In genomic region chr1:1407101-1407956, GRCh38 we compare ENCODE assay signal across 1 cellular context.
A peak's percentile ranks its signal among the peaks of the same experiment; 100 is the strongest.
TF ChIP-seq lines count a peak whose summit lies in the region.

Gene MRPL20 (minus strand): TSS chr1:1407293. CDS start chr1:1407217, 76 bp downstream.

TF ChIP-seq in HepG2, 621 proteins besides CTCF, POLR2A, EP300 and RAD21 (continued from another document and continues in another):
- TF ChIP-seq ARID5B (CRISPR knock-in tag; IDR thresholded peaks at IDR 0.05) (peak; percentile 62; the same call in 1 of the 2 replicates), MATR3 (CRISPR knock-in tag; IDR thresholded peaks at IDR 0.05) (no peak), PHF21A (CRISPR knock-in tag; IDR thresholded peaks at IDR 0.05) (peak; percentile 67), ZNF20 (CRISPR knock-in tag; IDR thresholded peaks at IDR 0.05) (no peak), TBP (CRISPR knock-in tag; IDR thresholded peaks at IDR 0.05) (no peak), NR3C1 (CRISPR knock-in tag; IDR thresholded peaks at IDR 0.05) (no peak), NR2F2 (IDR thresholded peaks at IDR 0.05; ENCODE audit: borderline replicate concordance, low read depth) (no peak), GABPA (IDR thresholded peaks at IDR 0.05; ENCODE audit: low read depth, low read length) (no peak), GABPA (CRISPR knock-in tag; IDR thresholded peaks at IDR 0.05; ENCODE audit: low read depth) (peak; percentile 98), E2F5 (CRISPR knock-in tag; conservative IDR thresholded peaks at IDR 0.05) (peak; percentile 62), ZNF629 (CRISPR knock-in tag; conservative IDR thresholded peaks at IDR 0.05) (no peak), LRRFIP1 (CRISPR knock-in tag; conservative IDR thresholded peaks at IDR 0.05) (no peak), SNAPC4 (CRISPR knock-in tag; IDR thresholded peaks at IDR 0.05) (no peak), RBM39 (IDR thresholded peaks at IDR 0.05; ENCODE audit: low read depth, low read length, poor library complexity, severe bottlenecking) (peak; percentile 93), ZBTB43 (CRISPR knock-in tag; conservative IDR thresholded peaks at IDR 0.05) (no peak), NFE2 (CRISPR knock-in tag; IDR thresholded peaks at IDR 0.05) (no peak), RFX1 (IDR thresholded peaks at IDR 0.05) (no peak), ZNF7 (CRISPR knock-in tag; IDR thresholded peaks at IDR 0.05) (no peak), ZSCAN30 (CRISPR knock-in tag; IDR thresholded peaks at IDR 0.05) (no peak), NFIB (CRISPR knock-in tag; IDR thresholded peaks at IDR 0.05; ENCODE audit: borderline replicate concordance) (no peak), YY1 (IDR thresholded peaks at IDR 0.05; ENCODE audit: insufficient read depth, insufficient replicate concordance, low read depth, low read length) (peak; percentile 97), NCOR1 (IDR thresholded peaks at IDR 0.05; ENCODE audit: borderline replicate concordance, low read length) (peak; percentile 77), ZNF354B (CRISPR knock-in tag; IDR thresholded peaks at IDR 0.05) (no peak; the same call in 1 of the 2 replicates), HMG20B (CRISPR knock-in tag; conservative IDR thresholded peaks at IDR 0.05) (no peak), ZNF44 (CRISPR knock-in tag; IDR thresholded peaks at IDR 0.05) (peak; percentile 53; the same call in 1 of the 2 replicates), SIN3B (IDR thresholded peaks at IDR 0.05; ENCODE audit: low read length) (peak; percentile 79), NONO (IDR thresholded peaks at IDR 0.05) (no peak), NONO (CRISPR knock-in tag; conservative IDR thresholded peaks at IDR 0.05) (peak; percentile 97), ZNF275 (CRISPR knock-in tag; IDR thresholded peaks at IDR 0.05; ENCODE audit: borderline replicate concordance) (no peak; the same call in 1 of the 2 replicates), NFKB2 (CRISPR knock-in tag; IDR thresholded peaks at IDR 0.05; ENCODE audit: borderline replicate concordance) (peak; percentile 50; the same call in 1 of the 2 replicates), ZNF276 (CRISPR knock-in tag; IDR thresholded peaks at IDR 0.05; ENCODE audit: low read depth) (peak; percentile 45; the same call in 1 of the 2 replicates), ZKSCAN1 (IDR thresholded peaks at IDR 0.05; ENCODE audit: low read length) (no peak), PCBP2 (optimal IDR thresholded peaks at IDR 0.05; ENCODE audit: low read depth, low read length, poor library complexity, severe bottlenecking) (no peak), PITX1 (CRISPR knock-in tag; IDR thresholded peaks at IDR 0.05) (no peak), ZEB1 (IDR thresholded peaks at IDR 0.05; ENCODE audit: insufficient replicate concordance, low read depth) (no peak), ARID2 (CRISPR knock-in tag; IDR thresholded peaks at IDR 0.05; ENCODE audit: borderline replicate concordance) (no peak), RBFOX2 (IDR thresholded peaks at IDR 0.05; ENCODE audit: low read depth, low read length) (peak; percentile 100), ZNF713 (CRISPR knock-in tag; IDR thresholded peaks at IDR 0.05) (no peak), ZBTB26 (CRISPR knock-in tag; IDR thresholded peaks at IDR 0.05; ENCODE audit: borderline replicate concordance) (0 out of 2 replicates have a peak, but pooled peaks have one; percentile 40), PAF1 (CRISPR knock-in tag; IDR thresholded peaks at IDR 0.05) (no peak), JUNB (CRISPR knock-in tag; IDR thresholded peaks at IDR 0.05; ENCODE audit: borderline replicate concordance) (no peak; the same call in 1 of the 2 replicates), POLR2AphosphoS5 (IDR thresholded peaks at IDR 0.05; ENCODE audit: low read depth, low read length) (peak; percentile 94), ZHX1 (CRISPR knock-in tag; IDR thresholded peaks at IDR 0.05; ENCODE audit: low read depth) (peak; percentile 79; the same call in 1 of the 2 replicates)
